21 cellular contexts compared by ENCODE assay signal in the genomic region with DNA sequence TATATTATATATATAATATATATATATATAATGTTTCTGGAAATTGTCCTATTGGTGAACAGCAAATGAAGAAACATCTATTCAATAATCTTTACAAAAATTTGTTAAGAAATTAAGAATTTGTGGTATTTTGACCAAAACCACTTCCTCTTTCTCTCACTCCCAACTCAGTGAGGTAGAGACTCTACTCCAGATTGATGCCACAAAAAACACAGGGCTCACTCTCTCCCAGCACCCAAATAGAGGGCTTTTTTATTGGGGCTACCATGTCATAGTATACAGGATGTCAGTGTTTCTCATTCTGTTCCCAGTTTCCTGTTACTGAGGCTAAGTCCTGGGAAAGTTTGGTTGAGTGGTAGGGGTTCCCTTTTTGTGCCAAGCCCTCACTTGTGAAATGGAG.
DNase-seq lines count a peak whose midpoint lies in the region; FAIRE-seq and TF ChIP-seq lines count a peak whose summit lies in the region.
"Had no signal": no experiment of that assay in that cellular context is flagged by ENCODE, and none has a peak within 500 bp of the region (broad histone marks: within the 10 kb centered on the region; RNA-seq: fewer than 3 reads in every experiment).

No MANE protein-coding gene starts in this region.

- H2BK5ac ChIP-seq in trophoblast cell (ENCODE audit: low read depth, low read length, poor library complexity) = no peak overlapping the region

- intact Hi-C loops in ascending aorta (cut with DNase I) = no loop called here

- H4K8ac ChIP-seq in trophoblast cell (ENCODE audit: low read depth, low read length) = no peak overlapping the region

- H3K4ac ChIP-seq in trophoblast cell (ENCODE audit: low read depth, low read length) = no peak overlapping the region

- no peaks in the 10 kb centered on the region for H3K27me3 ChIP-seq in trophoblast cell (ENCODE audit: insufficient read depth, low read length)
- no peaks in the 10 kb centered on the region for H3K27me3 ChIP-seq in ascending aorta

- no peaks in the 10 kb centered on the region for H3K79me1 ChIP-seq in trophoblast cell (ENCODE audit: low read length)

- H3K79me2 ChIP-seq in trophoblast cell (ENCODE audit: control insufficient read depth, insufficient read depth, low read length, poor library complexity) = peaks cover 3% of the 10 kb centered on the region

- no peak overlapping the region for H3K18ac ChIP-seq in trophoblast cell (ENCODE audit: low read length)

- no peak overlapping the region for H3K4me2 ChIP-seq in trophoblast cell (ENCODE audit: low read length)
- H3K4me2 ChIP-seq: PC-9 had no signal

- H3K27ac ChIP-seq in trophoblast cell (ENCODE audit: low read depth, low read length) (no peak overlapping the region), ascending aorta (no peak overlapping the region)
- H3K27ac ChIP-seq: PC-9, RWPE1 had no signal

- no peak overlapping the region for H4K91ac ChIP-seq in trophoblast cell (ENCODE audit: low read depth, low read length)

- CTCF ChIA-PET in GM10248 (lab: Yijun Ruan, JAX) = no interaction called here

- H3K14ac ChIP-seq in trophoblast cell (ENCODE audit: low read length) = no peak overlapping the region

- no peak overlapping the region for H2AK5ac ChIP-seq in trophoblast cell (ENCODE audit: low read length)

- TF ChIP-seq CTCF in ascending aorta (IDR thresholded peaks at IDR 0.05) = no peak
- no peak for TF ChIP-seq CTCF in GM10248 (IDR thresholded peaks at IDR 0.05; ENCODE audit: control extremely low read depth, extremely low read depth, low read depth, missing control alignments)

- H2BK120ac ChIP-seq in trophoblast cell (ENCODE audit: insufficient read depth, low read length, poor library complexity) = no peak overlapping the region

- DNase-seq in SKM-1 treated with dmso at 0.1 percent for 144 hours (lab: John Stamatoyannopoulos, UW; ENCODE audit: unreplicated experiment) (peak; percentile 27), SKM-1 (lab: John Stamatoyannopoulos, UW; ENCODE audit: unreplicated experiment) (no peak), MV-4-11 (lab: John Stamatoyannopoulos, UW) (peak; percentile 25), RPMI8226 (peak; percentile 21), trophoblast cell (no peak), urothelium cell line (ENCODE audit: low spot score) (no peak), ascending aorta (ENCODE audit: low spot score in 2 of 2) (no peak), GM10248 (ENCODE audit: extremely low spot score) (no peak)
- DNase-seq: 8988T; C1 segment of cervical spinal cord; CD8-positive, alpha-beta T cell; NCI-H1048; NCI-H1417 treated with DMSO at 0.1 percent for 48 hours; NCI-H187; NCI-H510A; NCI-H748 treated with DMSO at 0.1 percent for 48 hours; NK-92 treated with Interleukin-12 subunit alpha and Interleukin-12 subunit beta, amount 100 ng/mL, for 24 hours; PC-9 had no signal

- H3K36me3 ChIP-seq in trophoblast cell (ENCODE audit: control insufficient read depth in 1 of 2, insufficient read depth in 2 of 2, low read length in 2 of 2) (no peaks in the 10 kb centered on the region), ascending aorta (no peaks in the 10 kb centered on the region)

- peak overlapping the region; percentile 54 for H4K12ac ChIP-seq in trophoblast cell (ENCODE audit: low read depth, low read length)

- no peaks in the 10 kb centered on the region for H3K4me1 ChIP-seq in trophoblast cell (ENCODE audit: control insufficient read depth in 1 of 2, insufficient read depth in 2 of 2, low read length in 2 of 2)
- no peaks in the 10 kb centered on the region for H3K4me1 ChIP-seq in ascending aorta

- POLR2A ChIA-PET in GM10248 (lab: Yijun Ruan, JAX) = no interaction called here

- H3K9me3 ChIP-seq in trophoblast cell (ENCODE audit: insufficient read depth, low read depth, low read length) = no peaks in the 10 kb centered on the region
- no peaks in the 10 kb centered on the region for H3K9me3 ChIP-seq in ascending aorta

- no peak overlapping the region for H3K9ac ChIP-seq in trophoblast cell (ENCODE audit: low read length)

- no peak for FAIRE-seq in urothelium cell line (lab: Jason Lieb, UNC)
- FAIRE-seq: GM18507, GM19239 had no signal

- no peak overlapping the region for H2BK12ac ChIP-seq in trophoblast cell (ENCODE audit: low read length)

- H3K23ac ChIP-seq in trophoblast cell (ENCODE audit: low read length) = no peak overlapping the region

- no peak overlapping the region for H2AFZ ChIP-seq in trophoblast cell (ENCODE audit: insufficient read depth, low read length, poor library complexity)
- H2AFZ ChIP-seq: PC-9 had no signal

- H3K4me3 ChIP-seq in trophoblast cell (ENCODE audit: low read depth, low read length) (no peak overlapping the region), ascending aorta (no peak overlapping the region)
- H3K4me3 ChIP-seq: PC-9 had no signal

Comparison
In these comparisons a context has a peak if more than half of its experiments do, and no peak if none do; other contexts are left out.
1. DNase-seq: peak in SKM-1 treated with dmso at 0.1 percent for 144 hours (single experiment), MV-4-11 (single experiment) and RPMI8226 (single experiment); none in SKM-1 (single experiment), trophoblast cell (0 of 2), urothelium cell line (single experiment), ascending aorta (0 of 2) and GM10248 (single experiment).